In the genomic region with DNA sequence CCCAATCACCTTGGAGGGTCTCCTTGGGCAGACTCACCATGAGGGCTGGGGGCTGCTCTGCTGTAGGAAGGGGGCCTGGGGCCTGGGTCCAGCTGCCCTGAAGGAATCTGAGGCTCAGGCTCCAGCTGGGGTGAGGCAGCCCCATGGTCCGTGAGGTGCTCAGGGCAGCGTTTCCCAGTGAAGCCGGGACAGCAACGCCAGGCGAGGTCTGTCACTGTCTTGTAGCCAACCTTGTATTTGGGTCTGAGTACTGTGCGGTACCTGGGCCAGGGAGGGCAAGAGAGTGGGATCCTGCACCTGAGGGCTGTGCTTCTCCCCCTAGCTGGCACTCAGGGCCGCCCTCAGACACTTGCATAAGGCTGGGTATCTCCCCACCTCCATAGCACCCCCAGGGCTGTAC, we compare ENCODE assay signal across 33 cellular contexts. TPM values are rescaled to one million over a fixed set of nuclear protein-coding genes. Genes with fewer than 3 reads are reported as not detected.
"Had no signal": no experiment of that assay in that cellular context is flagged by ENCODE, and none has a peak within 500 bp of the region (broad histone marks: within the 10 kb centered on the region; RNA-seq: fewer than 3 reads in every experiment).

No MANE protein-coding gene starts in this region.

- H3K4me3 ChIP-seq: ascending aorta, cardiac muscle cell had no signal

- H3K27ac ChIP-seq: ascending aorta, cardiac muscle cell, VCaP had no signal

- H3K9me3 ChIP-seq: ascending aorta had no signal

- FAIRE-seq: TTC549 had no signal

- ATAC-seq: activated CD8-positive, alpha-beta T cell treated with anti-CD3 and anti-CD28 coated beads for 36 hours; activated naive CD8-positive, alpha-beta T cell treated with anti-CD3 and anti-CD28 coated beads, Interleukin-2, amount 50 U/mL, for 24 hours; activated T-cell treated with anti-CD3 and anti-CD28 coated beads, Interleukin-2, amount 50 U/mL, for 4 hours; activated T-cell treated with anti-CD3 and anti-CD28 coated beads, Interleukin-2, amount 50 U/mL, for 72 hours; activated T-helper 17 cell treated with anti-CD3 and anti-CD28 coated beads, Interleukin-2, amount 50 U/mL, for 72 hours had no signal

- DNase-seq: activated B cell treated with CpG ODN at 0.5 μM for 24 hours; activated CD4-positive, alpha-beta memory T cell treated with anti-CD3 and anti-CD28 coated beads for 36 hours; activated CD4-positive, alpha-beta T cell treated with anti-CD3 and anti-CD28 coated beads for 4 hours; activated CD4-positive, alpha-beta T cell treated with anti-CD3 and anti-CD28 coated beads, Interleukin-2, amount 10 ng/mL, durations not matched to agents 24 days and 14 days; activated CD4-positive, alpha-beta T cell treated with anti-CD3 and anti-CD28 coated beads, Interleukin-2, amount 50 U/mL, for 1 hour; activated CD4-positive, alpha-beta T cell treated with anti-CD3 and anti-CD28 coated beads, Interleukin-2, amount 50 U/mL, for 4 hours; activated CD4-positive, CD25-positive, alpha-beta regulatory T cell treated with anti-CD3 and anti-CD28 coated beads, Interleukin-2, amount 50 U/mL, for 72 hours; activated CD8-positive, alpha-beta memory T cell treated with anti-CD3 and anti-CD28 coated beads, Interleukin-2, amount 50 U/mL, for 4 hours; activated CD8-positive, alpha-beta T cell treated with anti-CD3 and anti-CD28 coated beads for 36 hours; activated effector memory CD4-positive, alpha-beta T cell treated with anti-CD3 and anti-CD28 coated beads, Interleukin-2, amount 50 U/mL, for 16 hours; activated gamma-delta T cell treated with Interleukin-2 at 50 U/mL for 16 hours; activated naive CD4-positive, alpha-beta T cell; activated naive CD4-positive, alpha-beta T cell treated with anti-CD3 and anti-CD28 coated beads, Interleukin-2, amount 10 ng/mL, durations not matched to agents 7 days and 5 days; activated naive CD8-positive, alpha-beta T cell treated with anti-CD3 and anti-CD28 coated beads, Interleukin-2, amount 10 ng/mL, durations not matched to agents 7 days and 5 days; activated naive CD8-positive, alpha-beta T cell treated with anti-CD3 and anti-CD28 coated beads, Interleukin-2, amount 50 U/mL, for 24 hours; activated T-cell treated with anti-CD3 and anti-CD28 coated beads for 4 hours; activated T-cell treated with anti-CD3 and anti-CD28 coated beads, Interleukin-2, amount 50 U/mL, for 1 hour; activated T-cell treated with anti-CD3 and anti-CD28 coated beads, Interleukin-2, amount 50 U/mL, for 4 hours; activated T-cell treated with anti-CD3 and anti-CD28 coated beads, Interleukin-2, amount 50 U/mL, for 72 hours; amygdala; anterior cingulate cortex; caudate nucleus; cerebellar nuclear complex; T-helper 1 cell; T-helper 2 cell; T-helper 9 cell had no signal

- H3K36me3 ChIP-seq: cardiac muscle cell had no signal

RNA-seq across cellular contexts. Expression of a gene that starts 3.0 kb away (rescaled TPM):
- total RNA-seq: activated B cell treated with CpG ODN at 0.5 μM for 24 hours; activated CD4-positive, alpha-beta memory T cell treated with anti-CD3 and anti-CD28 coated beads for 36 hours; activated CD8-positive, alpha-beta memory T cell treated with anti-CD3 and anti-CD28 coated beads for 36 hours; activated CD8-positive, alpha-beta T cell treated with anti-CD3 and anti-CD28 coated beads for 36 hours; activated naive CD8-positive, alpha-beta T cell treated with anti-CD3 and anti-CD28 coated beads, Interleukin-2, amount 10 ng/mL, durations not matched to agents 7 days and 5 days; activated T-cell treated with anti-CD3 and anti-CD28 coated beads, Interleukin-2, amount 50 U/mL, for 4 hours; activated T-cell treated with anti-CD3 and anti-CD28 coated beads, Interleukin-2, amount 50 U/mL, for 72 hours; activated T-helper 17 cell treated with anti-CD3 and anti-CD28 coated beads, Interleukin-2, amount 50 U/mL, for 72 hours; bronchial epithelial cell had no signal
